In the genomic region with DNA sequence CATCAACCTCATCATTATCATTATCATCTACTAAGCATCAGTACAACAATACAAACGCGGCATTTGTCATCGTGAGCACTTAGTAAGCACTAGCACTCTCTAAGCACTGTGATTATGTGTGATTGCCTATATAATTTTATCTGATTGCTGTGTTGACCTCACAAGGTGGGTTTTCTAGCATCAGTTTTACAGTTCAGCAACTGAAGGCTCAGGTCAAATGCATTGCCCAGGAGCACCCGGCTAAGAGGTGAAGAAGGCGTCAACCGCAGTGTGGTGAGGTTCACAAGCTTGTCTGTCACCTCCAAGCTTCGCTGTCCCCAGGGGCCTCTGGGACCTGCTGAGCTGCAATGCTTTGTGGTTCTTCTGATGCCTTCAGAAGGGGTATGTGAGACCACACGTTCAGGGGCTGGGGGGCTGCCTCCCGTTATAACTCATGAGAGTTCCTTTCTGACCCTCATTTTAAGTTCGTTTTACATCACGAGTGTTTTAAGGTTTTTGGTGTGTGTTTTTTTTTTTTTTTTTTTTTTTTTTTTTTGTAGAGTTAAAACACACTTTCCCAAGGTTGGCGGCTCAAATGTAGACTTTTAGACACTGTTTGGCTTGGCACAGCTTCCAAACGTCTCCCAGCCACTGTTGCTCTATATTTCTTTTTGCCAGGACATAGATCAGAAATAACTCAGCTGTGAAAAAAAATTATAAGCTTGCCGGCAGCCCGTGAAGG, we compare ENCODE assay signal across 13 cellular contexts. TPM values are rescaled to one million over a fixed set of nuclear protein-coding genes. Genes with fewer than 3 reads are reported as not detected.
DNase-seq lines count a peak whose midpoint lies in the region; ATAC-seq and TF ChIP-seq lines count a peak whose summit lies in the region.
"Had no signal": no experiment of that assay in that cellular context is flagged by ENCODE, and none has a peak within 500 bp of the region (broad histone marks: within the 10 kb centered on the region; RNA-seq: fewer than 3 reads in every experiment).

No MANE protein-coding gene starts in this region.

- H3K27me3 Mint-ChIP-seq in immature natural killer cell (ENCODE audit: low read depth in 3 of 3) = peaks cover 54 to 70% (median 54%) of the 10 kb centered on the region in 3 donors

- H3K9me3 ChIP-seq in thoracic aorta = no peaks in the 10 kb centered on the region

- DNase-seq in cardiac septum (ENCODE audit: low spot score) (peak; percentile 58), left ventricle myocardium superior (no peak), T-helper 9 cell (peak; percentile 17), immature natural killer cell (peak; percentile 86 to 87 (median 87)), thoracic aorta (ENCODE audit: low spot score) (no peak), cerebellar cortex (ENCODE audit: low spot score) (no peak)
- DNase-seq in effector CD4-positive, alpha-beta T cell = no peak
- DNase-seq: activated CD4-positive, CD25-positive, alpha-beta regulatory T cell treated with anti-CD3 and anti-CD28 coated beads, Interleukin-2, amount 50 U/mL, for 72 hours; NCI-H510A treated with DMSO at 0.1 percent for 48 hours had no signal

- H3K4me1 ChIP-seq in thoracic aorta (ENCODE audit: control insufficient read depth in 1 of 2, low read depth in 2 of 2) = peaks cover 16 to 26% of the 10 kb centered on the region in 2 donors

- peaks cover 3 to 16% (median 11%) of the 10 kb centered on the region in 6 donors for H3K9me3 Mint-ChIP-seq in immature natural killer cell

- peak overlapping the region; percentile 3 for H3K4me3 ChIP-seq in thoracic aorta

- H3K27ac ChIP-seq in thoracic aorta = peak overlapping the region in 1 of 2 donors; percentile 29

- no peak for ATAC-seq in left ventricle myocardium superior
- ATAC-seq in thoracic aorta (ENCODE audit: insufficient number of reproducible peaks, low FRiP score, low read depth) = no peak
- ATAC-seq in GM18519 (IDR thresholded peaks at IDR 0.05; ENCODE audit: low FRiP score, unreplicated experiment) = no peak

- no peak for TF ChIP-seq CTCF in thoracic aorta (IDR thresholded peaks at IDR 0.05)

- H3K27me3 ChIP-seq in thoracic aorta (replicated peaks; ENCODE audit: insufficient read depth) = no peaks in the 10 kb centered on the region

- H3K36me3 ChIP-seq in thoracic aorta = no peaks in the 10 kb centered on the region

- peak overlapping the region; percentile 35 to 90 (median 84) for H3K27ac Mint-ChIP-seq in immature natural killer cell
- H3K27ac Mint-ChIP-seq: memory B cell had no signal

- intact Hi-C loops in cardiac septum (cut with DNase I) (no loop called here), left ventricle myocardium superior (cut with micrococcal nuclease) (loop anchor here (5.0 kb wide), 1 partner anchor 335 kb away; no protein-coding TSS in a partner anchor)

- peak overlapping the region; percentile 46 to 79 (median 72) for H3K4me3 Mint-ChIP-seq in immature natural killer cell
- H3K4me3 Mint-ChIP-seq: memory B cell had no signal

- peaks cover 0 to 8% (median 4%) of the 10 kb centered on the region in 3 donors for H3K36me3 Mint-ChIP-seq in immature natural killer cell
- H3K36me3 Mint-ChIP-seq: CD14-positive monocyte had no signal

- H3K4me1 Mint-ChIP-seq in immature natural killer cell = peaks cover 30 to 33% of the 10 kb centered on the region in 2 donors
- H3K4me1 Mint-ChIP-seq: memory B cell had no signal

RNA-seq across cellular contexts. Expression of a gene that starts 33.8 kb away (rescaled TPM):
- total RNA-seq in cardiac septum (1.1 TPM), left ventricle myocardium superior (0.64 TPM), thoracic aorta (10 to 100 TPM in 1 of 2 donors, 1 to 10 TPM in 1; 6.0 to 25.0 TPM)
- polyA plus RNA-seq in immature natural killer cell = under 1 TPM in 1 of 3 donors, not detected in 2; 0.16 TPM
- total RNA-seq: epithelial cell of proximal tubule had no signal

RNA-seq across cellular contexts. Expression of a gene that starts 34.9 kb away (rescaled TPM):
- total RNA-seq in cardiac septum (not detected), left ventricle myocardium superior (not detected), thoracic aorta (not detected)
- not detected for polyA plus RNA-seq in immature natural killer cell
- total RNA-seq: epithelial cell of proximal tubule had no signal
- polyA plus RNA-seq: CD14-positive monocyte had no signal

Comparison
In these comparisons a context has a peak if more than half of its experiments do, and no peak if none do; other contexts are left out.
1. DNase-seq: peak in cardiac septum (single experiment), T-helper 9 cell (single experiment) and immature natural killer cell (3 of 3); none in left ventricle myocardium superior (single experiment), thoracic aorta (single experiment), effector CD4-positive, alpha-beta T cell (single experiment) and cerebellar cortex (single experiment).